In genomic region chr4:163332526-163333405, GRCh38 we compare ENCODE assay signal across 8 cellular contexts. TPM values are rescaled to one million over a fixed set of nuclear protein-coding genes. Genes with fewer than 3 reads are reported as not detected.
A peak's percentile ranks its signal among the peaks of the same experiment; 100 is the strongest.
DNase-seq lines count a peak whose midpoint lies in the region; ATAC-seq and TF ChIP-seq lines count a peak whose summit lies in the region.

TSS of gene NPY1R (minus strand) at chr4:163332596. CDS start at chr4:163326554, 6,042 bp downstream.

- H3K36me3 ChIP-seq in OCI-LY7 (ENCODE audit: insufficient read depth, low read length) (no peaks in the 10 kb centered on the region), heart right ventricle (no peaks in the 10 kb centered on the region), parathyroid adenoma (ENCODE audit: control insufficient read depth, insufficient read depth, low read length) (no peaks in the 10 kb centered on the region)

- CTCF ChIA-PET in OCI-LY7 (lab: Charles Lee; ENCODE audit: unreplicated experiment) = no interaction called here

- H3K27me3 ChIP-seq in heart right ventricle (peaks cover 0 to 69% (median 37%) of the 10 kb centered on the region in 7 donors), parathyroid adenoma (ENCODE audit: control insufficient read depth, insufficient read depth, low read length) (no peaks in the 10 kb centered on the region)

- H2AFZ ChIP-seq in OCI-LY7 (ENCODE audit: low read length) (no peak within 1 kb of the TSS), parathyroid adenoma (peak within 1 kb of the TSS; percentile 68)

- no peak within 1 kb of the TSS for H3K9ac ChIP-seq in parathyroid adenoma

- POLR2A ChIA-PET in OCI-LY7 (lab: Charles Lee) = no interaction called here

- in situ Hi-C loops in Caki2 (cut with HindIII; ENCODE audit: low pct_unique_long_range_greater_than_20kb, low sequenced_read_pairs) = no loop called here

- peak; percentile 88 for DNase-seq in Caki2 (ENCODE audit: low read depth)
- peak; percentile 4 for DNase-seq in OCI-LY7 (ENCODE audit: low spot score)
- peak in 55 of 56 donors; percentile 9 to 85 (median 64) for DNase-seq in amygdala (lab: John Stamatoyannopoulos, UW)
- DNase-seq in heart right ventricle = peak; percentile 49 to 55
- no peak for DNase-seq in activated gamma-delta T cell (lab: John Stamatoyannopoulos, UW)

- no peaks in the 10 kb centered on the region for H4K20me1 ChIP-seq in OCI-LY7 (ENCODE audit: insufficient read depth, low read length)

- H3K27ac ChIP-seq in OCI-LY7 (ENCODE audit: low read depth, low read length, poor library complexity, severe bottlenecking) = no peak within 1 kb of the TSS
- H3K27ac ChIP-seq in heart right ventricle = no peak within 1 kb of the TSS
- no peak within 1 kb of the TSS for H3K27ac ChIP-seq in parathyroid adenoma

- TF ChIP-seq CTCF in OCI-LY7 (conservative IDR thresholded peaks at IDR 0.05; ENCODE audit: low read length) = peak; percentile 65
- peak; percentile 32 to 73 (median 57) for TF ChIP-seq CTCF in heart right ventricle (IDR thresholded peaks at IDR 0.05)
- peak; percentile 43 for TF ChIP-seq CTCF in parathyroid adenoma (IDR thresholded peaks at IDR 0.05)

- 9% methylated on average over 36 of the region's 36 CpGs for WGBS in heart right ventricle, 2 donors

- H3K4me1 ChIP-seq in OCI-LY7 (ENCODE audit: insufficient read depth, low read length, poor library complexity, severe bottlenecking) = no peaks in the 10 kb centered on the region
- H3K4me1 ChIP-seq in heart right ventricle = peaks cover 0 to 15% (median 4%) of the 10 kb centered on the region in 9 donors
- H3K4me1 ChIP-seq in parathyroid adenoma = no peaks in the 10 kb centered on the region

- no peaks in the 10 kb centered on the region for H3K9me2 ChIP-seq in OCI-LY7 (ENCODE audit: insufficient read depth, low read length)

- H3K79me2 ChIP-seq in OCI-LY7 (ENCODE audit: insufficient read depth, low read depth, low read length) (no peaks in the 10 kb centered on the region), parathyroid adenoma (no peaks in the 10 kb centered on the region)

- ATAC-seq in GM19455 (IDR thresholded peaks at IDR 0.05; ENCODE audit: unreplicated experiment) (peak; percentile 85), HG03520 (IDR thresholded peaks at IDR 0.05; ENCODE audit: unreplicated experiment) (peak; percentile 68), heart right ventricle (peak; percentile 86 to 94 (median 90))

- no peak within 1 kb of the TSS for H3K4me2 ChIP-seq in OCI-LY7 (ENCODE audit: low read length)
- H3K4me2 ChIP-seq in parathyroid adenoma (ENCODE audit: low read length) = peak within 1 kb of the TSS; percentile 97

- intact Hi-C loops in OCI-LY7 (cut with micrococcal nuclease; ENCODE audit: unreplicated experiment) = no loop called here
- intact Hi-C loops in heart right ventricle (cut with DNase I) = loop anchor here in 7 of 10 donors (2.0 to 10.0 kb wide), 7 partner anchors 168 to 838 kb away; partner anchors contain the start of gene NAF1 (in 1 of the 7)

- BruUV-seq in OCI-LY7 (replicated peaks; lab: Mats Ljungman, UMichigan) = no TSS peak

- H3K4me3 ChIP-seq in OCI-LY7 (ENCODE audit: low read depth, low read length, poor library complexity, severe bottlenecking) (no peak within 1 kb of the TSS), heart right ventricle (peak within 1 kb of the TSS; percentile 28 to 63 (median 51)), parathyroid adenoma (ENCODE audit: low read depth, low read length) (peak within 1 kb of the TSS; percentile 74)

- no peaks in the 10 kb centered on the region for H3K9me3 ChIP-seq in OCI-LY7 (ENCODE audit: low read length)
- no peaks in the 10 kb centered on the region for H3K9me3 ChIP-seq in heart right ventricle
- no peaks in the 10 kb centered on the region for H3K9me3 ChIP-seq in parathyroid adenoma (ENCODE audit: control insufficient read depth, low read length)

RNA-seq across cellular contexts. Expression of gene NPY1R, which starts in this region (rescaled TPM):
- total RNA-seq in Caki2 (2014; rRNA removed; shearing (Covaris generic); ENCODE audit: low replicate concordance) = 11.8 and 16.6 TPM in 2 replicates
- total RNA-seq in OCI-LY7 (2014; rRNA removed; shearing (Covaris generic)) = not detected in 2 replicates
- not detected in 2 replicates for total RNA-seq in OCI-LY7 (2022)
- total RNA-seq in heart right ventricle = 1 to 10 TPM in 3 of 10 donors, under 1 TPM in 7; 0.52 to 1.3 (median 0.92) TPM
- polyA plus RNA-seq in heart right ventricle = 1 to 10 TPM in 1 of 2 donors, under 1 TPM in 1; 0.26 to 1.3 TPM

Comparison
In these comparisons a context has a peak if more than half of its experiments do, and no peak if none do; other contexts are left out.
1. Peak in DNase-seq in OCI-LY7; RNA of the gene not detected or under 1 TPM.